Comparison of ENCODE assay signal across 8 cellular contexts in genomic region chr22:26672590-26673468, GRCh38. TPM values are rescaled to one million over a fixed set of nuclear protein-coding genes. Genes with fewer than 3 reads are reported as not detected.
DNase-seq lines count a peak whose midpoint lies in the region; ATAC-seq, FAIRE-seq and TF ChIP-seq lines count a peak whose summit lies in the region.

No MANE protein-coding gene starts in this region.

- peak overlapping the region; percentile 98 for H3K27ac Mint-ChIP-seq in astrocyte (ENCODE audit: unreplicated experiment)

- H2AFZ ChIP-seq in astrocyte (ENCODE audit: low read depth, low read length) (peak overlapping the region; percentile 74), hepatocyte (peak overlapping the region; percentile 83)

- FAIRE-seq in astrocyte (lab: Jason Lieb, UNC) = peak; percentile 83

- no peaks in the 10 kb centered on the region for H3K9me2 ChIP-seq in hepatocyte (replicated peaks; ENCODE audit: insufficient read depth)

- H3K79me2 ChIP-seq in astrocyte (ENCODE audit: insufficient read depth, low read length) = peaks cover 29% of the 10 kb centered on the region
- H3K79me2 ChIP-seq in hepatocyte = peaks cover 27% of the 10 kb centered on the region

- DNase-seq in NCI-H187 (lab: John Stamatoyannopoulos, UW) = peak; percentile 82 to 84
- DNase-seq in T-helper 22 cell (ENCODE audit: low read depth) = peak; percentile 85
- peak; percentile 94 for DNase-seq in astrocyte (ENCODE audit: low read depth)
- DNase-seq in hepatocyte (ENCODE audit: low spot score) = peak; percentile 96
- DNase-seq in renal cortical epithelial cell (ENCODE audit: low read depth) = peak; percentile 90
- DNase-seq in cortex of kidney (lab: John Stamatoyannopoulos, UW) = no peak

- no peaks in the 10 kb centered on the region for H3K36me3 ChIP-seq in astrocyte (ENCODE audit: insufficient read depth, low read length)
- H3K36me3 ChIP-seq in hepatocyte (replicated peaks; ENCODE audit: insufficient read depth, low read depth) = no peaks in the 10 kb centered on the region

- H3K27me3 ChIP-seq in astrocyte (ENCODE audit: insufficient read depth, low read length) (no peaks in the 10 kb centered on the region), hepatocyte (no peaks in the 10 kb centered on the region)

- H3K4me3 ChIP-seq in astrocyte (ENCODE audit: insufficient read depth, low read depth, low read length) (peak overlapping the region; percentile 88), hepatocyte (peak overlapping the region; percentile 48)

- H3K4me3 Mint-ChIP-seq in astrocyte (ENCODE audit: unreplicated experiment) = peak overlapping the region; percentile 89

- H3K9me3 ChIP-seq in astrocyte (ENCODE audit: insufficient read depth, low read depth, low read length) = no peaks in the 10 kb centered on the region
- H3K9me3 ChIP-seq in hepatocyte (ENCODE audit: low read depth) = no peaks in the 10 kb centered on the region

- WGBS in hepatocyte (ENCODE audit: low lambda C conversion rate, missing lambda C conversion rate) = 5% methylated on average over 33 of the region's 36 CpGs

- peak; percentile 38 for TF ChIP-seq CTCF in astrocyte (IDR thresholded peaks at IDR 0.05; ENCODE audit: insufficient read depth, low read depth, low read length)
- TF ChIP-seq CTCF in hepatocyte (IDR thresholded peaks at IDR 0.05; ENCODE audit: poor library complexity) = peak; percentile 68

- peak; percentile 80 for TF ChIP-seq POLR2A in GM15510 (IDR thresholded peaks at IDR 0.05; ENCODE audit: borderline replicate concordance, extremely low read depth, insufficient read length)

- peaks cover 28% of the 10 kb centered on the region for H3K4me1 Mint-ChIP-seq in astrocyte (ENCODE audit: low read depth, unreplicated experiment)

- H3K27me3 Mint-ChIP-seq in astrocyte (ENCODE audit: low read depth, unreplicated experiment) = no peaks in the 10 kb centered on the region

- H3K36me3 Mint-ChIP-seq in astrocyte (ENCODE audit: low read depth, unreplicated experiment) = peaks cover 4% of the 10 kb centered on the region

- peak overlapping the region; percentile 94 for H3K27ac ChIP-seq in astrocyte (ENCODE audit: low read depth, low read length)
- peak overlapping the region; percentile 91 for H3K27ac ChIP-seq in hepatocyte

- no peaks in the 10 kb centered on the region for H3K9me3 Mint-ChIP-seq in astrocyte (ENCODE audit: unreplicated experiment)

- H3K4me2 ChIP-seq in astrocyte (ENCODE audit: low read length) = peak overlapping the region; percentile 99
- H3K4me2 ChIP-seq in hepatocyte = peak overlapping the region; percentile 87

- H4K20me1 ChIP-seq in astrocyte (ENCODE audit: insufficient read depth, low read length) (no peaks in the 10 kb centered on the region), hepatocyte (ENCODE audit: insufficient read depth, poor library complexity, severe bottlenecking) (no peaks in the 10 kb centered on the region)

- H3K9ac ChIP-seq in astrocyte (ENCODE audit: low read length) = peak overlapping the region; percentile 96

- H3K4me1 ChIP-seq in astrocyte (ENCODE audit: insufficient read depth, low read length) = peaks cover 17% of the 10 kb centered on the region
- H3K4me1 ChIP-seq in hepatocyte (ENCODE audit: insufficient read depth) = peaks cover 4% of the 10 kb centered on the region

- peak; percentile 52 for ATAC-seq in HG02870 (IDR thresholded peaks at IDR 0.05; ENCODE audit: unreplicated experiment)

RNA-seq across cellular contexts. Expression of gene MIAT, which starts 15.4 kb away (rescaled TPM):
- total RNA-seq in astrocyte (22.8 and 32.1 TPM in 2 replicates), hepatocyte (1.00 and 1.1 TPM in 2 replicates), renal cortical epithelial cell (0.35 and 0.50 TPM in 2 replicates)
- polyA plus RNA-seq in hepatocyte = 0.51 and 1.9 TPM in 2 replicates

RNA-seq across cellular contexts. Expression of gene CRYBA4, which starts 51.1 kb away (rescaled TPM):
- total RNA-seq in astrocyte = 1.1 and 2.0 TPM in 2 replicates
- total RNA-seq in hepatocyte = not detected in 2 replicates
- polyA plus RNA-seq in hepatocyte = not detected in 2 replicates
- total RNA-seq in renal cortical epithelial cell = not detected in 2 replicates

RNA-seq across cellular contexts. Expression of gene CRYBB1, which starts 55.0 kb away (rescaled TPM):
- total RNA-seq in astrocyte (not detected in 2 replicates), hepatocyte (not detected in 2 replicates), renal cortical epithelial cell (not detected in 2 replicates)
- 0.79 TPM in 1 of 2 replicates, not detected in the other for polyA plus RNA-seq in hepatocyte

Comparison
In these comparisons a context has a peak if more than half of its experiments do, and no peak if none do; other contexts are left out.
1. RNA of gene MIAT, which starts 15.4 kb away (total RNA-seq): 22.8 to 32.1 TPM in astrocyte; 1.00 to 1.1 TPM in hepatocyte and 0.35 to 0.50 TPM in renal cortical epithelial cell; every median in the first group is over 10 times any median in the second.